Comparison of ENCODE assay signal across 13 cellular contexts in genomic region chr1:59560807-59561450, GRCh38.
DNase-seq lines count a peak whose midpoint lies in the region; ATAC-seq lines count a peak whose summit lies in the region.
"Had no signal": no experiment of that assay in that cellular context is flagged by ENCODE, and none has a peak within 500 bp of the region (broad histone marks: within the 10 kb centered on the region; RNA-seq: fewer than 3 reads in every experiment).

No MANE protein-coding gene starts in this region.

- H3K79me2 ChIP-seq in trophoblast cell (ENCODE audit: control insufficient read depth, insufficient read depth, low read length, poor library complexity) = no peaks in the 10 kb centered on the region

- H3K27ac Mint-ChIP-seq in activated CD4-positive, alpha-beta T cell treated with anti-CD3 and anti-CD28 coated beads, Interleukin-2, amount 10 ng/mL, durations not matched to agents 24 days and 14 days = no peak overlapping the region
- peak overlapping the region; percentile 23 for H3K27ac Mint-ChIP-seq in stimulated activated effector memory CD8-positive, alpha-beta T cell treated with anti-CD3 and anti-CD28 coated beads, Interleukin-12 subunit alpha, Interleukin-12 subunit beta, amount 100 ng/mL, for 72 hours

- H4K91ac ChIP-seq in trophoblast cell (ENCODE audit: low read depth, low read length) = no peak overlapping the region

- H3K18ac ChIP-seq in trophoblast cell (ENCODE audit: low read length) = no peak overlapping the region

- no peak overlapping the region for H2BK12ac ChIP-seq in trophoblast cell (ENCODE audit: low read length)

- no peak overlapping the region for H2BK120ac ChIP-seq in trophoblast cell (ENCODE audit: insufficient read depth, low read length, poor library complexity)

- H4K8ac ChIP-seq in trophoblast cell (ENCODE audit: low read depth, low read length) = no peak overlapping the region

- H3K27me3 ChIP-seq in H7 (ENCODE audit: control insufficient read depth, insufficient read depth, low read length) = no peaks in the 10 kb centered on the region
- H3K27me3 ChIP-seq in trophoblast cell (ENCODE audit: insufficient read depth, low read length) = no peaks in the 10 kb centered on the region
- H3K27me3 ChIP-seq: tibial artery had no signal

- H3K9ac ChIP-seq in trophoblast cell (ENCODE audit: low read length) = no peak overlapping the region

- no peak overlapping the region for H3K4me3 ChIP-seq in H7 (ENCODE audit: insufficient read depth, low read depth, low read length)
- no peak overlapping the region for H3K4me3 ChIP-seq in trophoblast cell (ENCODE audit: low read depth, low read length)
- H3K4me3 ChIP-seq: tibial artery had no signal

- peaks cover 10% of the 10 kb centered on the region for H3K4me1 Mint-ChIP-seq in activated CD4-positive, alpha-beta T cell treated with anti-CD3 and anti-CD28 coated beads, Interleukin-2, amount 10 ng/mL, durations not matched to agents 24 days and 14 days
- peaks cover 9% of the 10 kb centered on the region for H3K4me1 Mint-ChIP-seq in stimulated activated effector memory CD8-positive, alpha-beta T cell treated with anti-CD3 and anti-CD28 coated beads, Interleukin-12 subunit alpha, Interleukin-12 subunit beta, amount 100 ng/mL, for 72 hours

- no peaks in the 10 kb centered on the region for H3K4me1 ChIP-seq in trophoblast cell (ENCODE audit: control insufficient read depth in 1 of 2, insufficient read depth in 2 of 2, low read length in 2 of 2)

- no peaks in the 10 kb centered on the region for H3K27me3 Mint-ChIP-seq in activated CD4-positive, alpha-beta T cell treated with anti-CD3 and anti-CD28 coated beads, Interleukin-2, amount 10 ng/mL, durations not matched to agents 24 days and 14 days

- no peak overlapping the region for H2AFZ ChIP-seq in trophoblast cell (ENCODE audit: insufficient read depth, low read length, poor library complexity)

- DNase-seq in activated CD4-positive, alpha-beta T cell treated with anti-CD3 and anti-CD28 coated beads, Interleukin-2, amount 10 ng/mL, durations not matched to agents 24 days and 14 days = peak; percentile 60
- no peak for DNase-seq in activated CD4-positive, alpha-beta T cell treated with anti-CD3 and anti-CD28 coated beads, Interleukin-2, amount 50 U/mL, for 48 hours
- DNase-seq in KBM-7 (peak; percentile 48), H7 (no peak), trophoblast cell (no peak), mucosa of gallbladder (ENCODE audit: low spot score) (no peak)
- DNase-seq in stimulated activated effector memory CD8-positive, alpha-beta T cell treated with anti-CD3 and anti-CD28 coated beads, Interleukin-12 subunit alpha, Interleukin-12 subunit beta, amount 100 ng/mL, for 72 hours (ENCODE audit: low spot score in 2 of 2) = no peak
- DNase-seq: amygdala; mammary epithelial cell; NK-92 treated with Interleukin-12 subunit alpha and Interleukin-12 subunit beta, amount 100 ng/mL, for 24 hours; tibial artery had no signal

- peaks cover 12% of the 10 kb centered on the region for H3K36me3 Mint-ChIP-seq in activated CD4-positive, alpha-beta T cell treated with anti-CD3 and anti-CD28 coated beads, Interleukin-2, amount 10 ng/mL, durations not matched to agents 24 days and 14 days (ENCODE audit: low read depth)
- no peaks in the 10 kb centered on the region for H3K36me3 Mint-ChIP-seq in stimulated activated effector memory CD8-positive, alpha-beta T cell treated with anti-CD3 and anti-CD28 coated beads, Interleukin-12 subunit alpha, Interleukin-12 subunit beta, amount 100 ng/mL, for 72 hours

- H3K4me2 ChIP-seq in trophoblast cell (ENCODE audit: low read length) = no peak overlapping the region

- H3K27ac ChIP-seq in trophoblast cell (ENCODE audit: low read depth, low read length) = no peak overlapping the region
- H3K27ac ChIP-seq: 22Rv1, tibial artery had no signal

- peaks cover 26% of the 10 kb centered on the region for H3K9me3 Mint-ChIP-seq in activated CD4-positive, alpha-beta T cell treated with anti-CD3 and anti-CD28 coated beads, Interleukin-2, amount 10 ng/mL, durations not matched to agents 24 days and 14 days
- H3K9me3 Mint-ChIP-seq in stimulated activated effector memory CD8-positive, alpha-beta T cell treated with anti-CD3 and anti-CD28 coated beads, Interleukin-12 subunit alpha, Interleukin-12 subunit beta, amount 100 ng/mL, for 72 hours = peaks cover 12% of the 10 kb centered on the region

- H3K9me3 ChIP-seq in trophoblast cell (ENCODE audit: insufficient read depth, low read depth, low read length) = no peaks in the 10 kb centered on the region
- H3K9me3 ChIP-seq: tibial artery had no signal

- H2BK5ac ChIP-seq in trophoblast cell (ENCODE audit: low read depth, low read length, poor library complexity) = no peak overlapping the region

- H3K14ac ChIP-seq in trophoblast cell (ENCODE audit: low read length) = no peak overlapping the region

- no peak overlapping the region for H4K12ac ChIP-seq in trophoblast cell (ENCODE audit: low read depth, low read length)

- H3K36me3 ChIP-seq in H7 (replicated peaks; ENCODE audit: control insufficient read depth, insufficient read depth, low read length) = no peaks in the 10 kb centered on the region
- H3K36me3 ChIP-seq in trophoblast cell (ENCODE audit: control insufficient read depth in 1 of 2, insufficient read depth in 2 of 2, low read length in 2 of 2) = no peaks in the 10 kb centered on the region

- WGBS in trophoblast cell (ENCODE audit: extremely low coverage, insufficient coverage, insufficient read length) = no CpG with 5 or more reads among the region's 6 CpGs

- no peak overlapping the region for H2AK5ac ChIP-seq in trophoblast cell (ENCODE audit: low read length)

- H3K4ac ChIP-seq in trophoblast cell (ENCODE audit: low read depth, low read length) = no peak overlapping the region

- in situ Hi-C loops in KBM-7 (cut with MboI; ENCODE audit: low pct_unique_long_range_greater_than_20kb, low sequenced_read_pairs) = no loop called here

- no peak overlapping the region for H3K4me3 Mint-ChIP-seq in activated CD4-positive, alpha-beta T cell treated with anti-CD3 and anti-CD28 coated beads, Interleukin-2, amount 10 ng/mL, durations not matched to agents 24 days and 14 days
- H3K4me3 Mint-ChIP-seq in stimulated activated effector memory CD8-positive, alpha-beta T cell treated with anti-CD3 and anti-CD28 coated beads, Interleukin-12 subunit alpha, Interleukin-12 subunit beta, amount 100 ng/mL, for 72 hours = no peak overlapping the region

- ATAC-seq in HG02763 (IDR thresholded peaks at IDR 0.05; ENCODE audit: unreplicated experiment) = peak; percentile 58
- peak; percentile 67 for ATAC-seq in stimulated activated effector memory CD8-positive, alpha-beta T cell treated with anti-CD3 and anti-CD28 coated beads, Interleukin-12 subunit alpha, Interleukin-12 subunit beta, amount 100 ng/mL, for 72 hours

- no peak overlapping the region for H3K23ac ChIP-seq in trophoblast cell (ENCODE audit: low read length)

- intact Hi-C loops in activated CD4-positive, alpha-beta T cell treated with anti-CD3 and anti-CD28 coated beads, Interleukin-2, amount 10 ng/mL, durations not matched to agents 24 days and 14 days (cut with micrococcal nuclease) = no loop called here

- no peaks in the 10 kb centered on the region for H3K79me1 ChIP-seq in trophoblast cell (ENCODE audit: low read length)

Comparison
In these comparisons a context has a peak if more than half of its experiments do, and no peak if none do; other contexts are left out.
1. DNase-seq: peak in activated CD4-positive, alpha-beta T cell treated with anti-CD3 and anti-CD28 coated beads, Interleukin-2, amount 10 ng/mL, durations not matched to agents 24 days and 14 days (single experiment) and KBM-7 (single experiment); none in activated CD4-positive, alpha-beta T cell treated with anti-CD3 and anti-CD28 coated beads, Interleukin-2, amount 50 U/mL, for 48 hours (0 of 2), stimulated activated effector memory CD8-positive, alpha-beta T cell treated with anti-CD3 and anti-CD28 coated beads, Interleukin-12 subunit alpha, Interleukin-12 subunit beta, amount 100 ng/mL, for 72 hours (0 of 2), H7 (single experiment), trophoblast cell (0 of 2) and mucosa of gallbladder (single experiment).